In genomic region chr2:23533014-23533730, GRCh38 we compare ENCODE assay signal across 9 cellular contexts.
DNase-seq lines count a peak whose midpoint lies in the region; ATAC-seq and TF ChIP-seq lines count a peak whose summit lies in the region.
"Had no signal": no experiment of that assay in that cellular context is flagged by ENCODE, and none has a peak within 500 bp of the region (broad histone marks: within the 10 kb centered on the region; RNA-seq: fewer than 3 reads in every experiment).

No MANE protein-coding gene starts in this region.

- no peak for TF ChIP-seq CTCF in WERI-Rb-1 (IDR thresholded peaks at IDR 0.05; ENCODE audit: low read depth, low read length)
- TF ChIP-seq CTCF in mesothelial cell of epicardium (IDR thresholded peaks at IDR 0.05; ENCODE audit: unreplicated experiment): no peak
- TF ChIP-seq CTCF in ascending aorta (IDR thresholded peaks at IDR 0.05): no peak

- intact Hi-C loops in ascending aorta (cut with DNase I): no loop called here

- peak overlapping the region; percentile 94 for H3K27ac Mint-ChIP-seq in mesothelial cell of epicardium

- DNase-seq in H7 (peak; percentile 76), WERI-Rb-1 (no peak), mesothelial cell of epicardium (ENCODE audit: low spot score in 2 of 2, unreplicated experiment in 2 of 2) (no peak), SKM-1 treated with dmso at 0.1 percent for 144 hours (lab: John Stamatoyannopoulos, UW; ENCODE audit: unreplicated experiment) (no peak), putamen (ENCODE audit: low spot score) (no peak), ascending aorta (ENCODE audit: low spot score in 2 of 2) (no peak)

- peaks cover 0 to 23% (median 0%) of the 10 kb centered on the region in 11 experiments; a peak in 5 of 22 replicates for H3K27me3 ChIP-seq in BLaER1 treated with 17β-estradiol and CSF1 and Interleukin-3, amounts not matched to agents 10 nM and 100 nM
- no peaks in the 10 kb centered on the region; the same call in 1 of the 2 replicates for H3K27me3 ChIP-seq in H7 (ENCODE audit: control insufficient read depth, insufficient read depth, low read length)
- H3K27me3 ChIP-seq in WERI-Rb-1 (ENCODE audit: insufficient read depth, low read depth, severe bottlenecking): no peaks in the 10 kb centered on the region
- no peaks in the 10 kb centered on the region for H3K27me3 ChIP-seq in ascending aorta
- H3K27me3 ChIP-seq: left lung had no signal

- H3K9me3 ChIP-seq in BLaER1 treated with 17β-estradiol and CSF1 and Interleukin-3, amounts not matched to agents 10 nM and 100 nM (replicated peaks in 1 of 11): no peaks in the 10 kb centered on the region
- no peaks in the 10 kb centered on the region for H3K9me3 ChIP-seq in WERI-Rb-1 (ENCODE audit: severe bottlenecking)
- no peaks in the 10 kb centered on the region for H3K9me3 ChIP-seq in ascending aorta
- H3K9me3 ChIP-seq: left lung had no signal

- peak overlapping the region in 8 of 10 experiments; percentile 2 to 46 (median 23); a peak in 6 of 20 replicates for H3K4me3 ChIP-seq in BLaER1 treated with 17β-estradiol and CSF1 and Interleukin-3, amounts not matched to agents 10 nM and 100 nM
- H3K4me3 ChIP-seq in H7 (ENCODE audit: insufficient read depth, low read depth, low read length): no peak overlapping the region
- no peak overlapping the region for H3K4me3 ChIP-seq in WERI-Rb-1 (ENCODE audit: low read depth, low read length)
- H3K4me3 ChIP-seq in ascending aorta: no peak overlapping the region
- H3K4me3 ChIP-seq: left lung had no signal

- H3K4me1 ChIP-seq in BLaER1 treated with 17β-estradiol and CSF1 and Interleukin-3, amounts not matched to agents 10 nM and 100 nM: peaks cover 18 to 56% (median 42%) of the 10 kb centered on the region in 10 experiments
- H3K4me1 ChIP-seq in ascending aorta: no peaks in the 10 kb centered on the region
- H3K4me1 ChIP-seq: left lung had no signal

- H3K27ac ChIP-seq in BLaER1 treated with 17β-estradiol and CSF1 and Interleukin-3, amounts not matched to agents 10 nM and 100 nM: peak overlapping the region in 8 of 11 experiments; percentile 18 to 65 (median 60); a peak in 13 of 22 replicates
- peak overlapping the region; percentile 10; the same call in 1 of the 2 replicates for H3K27ac ChIP-seq in WERI-Rb-1
- H3K27ac ChIP-seq in ascending aorta: no peak overlapping the region
- H3K27ac ChIP-seq: left lung had no signal

- no peak for ATAC-seq in GM19351 (IDR thresholded peaks at IDR 0.05; ENCODE audit: unreplicated experiment)
- ATAC-seq: left lung had no signal

- no peak overlapping the region for H3K4me3 Mint-ChIP-seq in mesothelial cell of epicardium

- H3K4me2 ChIP-seq in BLaER1 treated with 17β-estradiol and CSF1 and Interleukin-3, amounts not matched to agents 10 nM and 100 nM: peak overlapping the region; percentile 74 to 89 (median 83)

- no peaks in the 10 kb centered on the region for H3K27me3 Mint-ChIP-seq in mesothelial cell of epicardium (ENCODE audit: low read depth)

- H3K36me3 ChIP-seq in BLaER1 treated with 17β-estradiol and CSF1 and Interleukin-3, amounts not matched to agents 10 nM and 100 nM: no peaks in the 10 kb centered on the region
- no peaks in the 10 kb centered on the region for H3K36me3 ChIP-seq in H7 (replicated peaks; ENCODE audit: control insufficient read depth, insufficient read depth, low read length)
- no peaks in the 10 kb centered on the region; the same call in 1 of the 2 replicates for H3K36me3 ChIP-seq in WERI-Rb-1
- H3K36me3 ChIP-seq in ascending aorta: no peaks in the 10 kb centered on the region
- H3K36me3 ChIP-seq: left lung had no signal

- H3K9ac ChIP-seq in BLaER1 treated with 17β-estradiol and CSF1 and Interleukin-3, amounts not matched to agents 10 nM and 100 nM: peak overlapping the region in 8 of 11 experiments; percentile 29 to 65 (median 59); a peak in 14 of 22 replicates

- peaks cover 34% of the 10 kb centered on the region for H3K4me1 Mint-ChIP-seq in mesothelial cell of epicardium

- H3K36me3 Mint-ChIP-seq in mesothelial cell of epicardium: no peaks in the 10 kb centered on the region

- H4K20me1 ChIP-seq in BLaER1 treated with 17β-estradiol and CSF1 and Interleukin-3, amounts not matched to agents 10 nM and 100 nM: no peaks in the 10 kb centered on the region; a peak in 1 of 22 replicates

- H3K9me3 Mint-ChIP-seq in mesothelial cell of epicardium: no peaks in the 10 kb centered on the region

Comparison
In these comparisons a context has a peak if more than half of its experiments do, and no peak if none do; other contexts are left out.
1. H3K27ac ChIP-seq: peak in BLaER1 treated with 17β-estradiol and CSF1 and Interleukin-3, amounts not matched to agents 10 nM and 100 nM (8 of 11) and WERI-Rb-1 (single experiment); none in ascending aorta (0 of 2).
2. H3K4me3 ChIP-seq: peak in BLaER1 treated with 17β-estradiol and CSF1 and Interleukin-3, amounts not matched to agents 10 nM and 100 nM (8 of 10); none in H7 (single experiment), WERI-Rb-1 (single experiment) and ascending aorta (0 of 2).